In genomic region chr14:100979079-100979478, GRCh38 we compare ENCODE assay signal across 29 cellular contexts.
"Had no signal": no experiment of that assay in that cellular context is flagged by ENCODE, and none has a peak within 500 bp of the region (broad histone marks: within the 10 kb centered on the region; RNA-seq: fewer than 3 reads in every experiment).

No MANE protein-coding gene starts in this region.

- FAIRE-seq: pancreas had no signal

- H3K27ac ChIP-seq: colonic mucosa, epithelial cell of prostate, gastroesophageal sphincter, heart left ventricle, hepatocyte, left ventricle myocardium inferior, lower lobe of right lung, pancreas, right lobe of liver, suprapubic skin, transverse colon, upper lobe of right lung, vagina had no signal

- H2AFZ ChIP-seq: hepatocyte had no signal

- H3K27me3 ChIP-seq: colonic mucosa, gastroesophageal sphincter, pancreas, right lobe of liver, suprapubic skin, transverse colon, vagina had no signal

- H3K4me3 Mint-ChIP-seq: dendritic cell treated with granulocyte-macrophage colony-stimulating factor and Interleukin-4, amounts not matched to agents 40 ng/mL and 50 ng/mL, for 4 days; endodermal cell; natural killer cell; stimulated activated naive CD8-positive, alpha-beta T cell treated with anti-CD3 and anti-CD28 coated beads, Interleukin-15, amount 100 ng/mL, for 72 hours had no signal

- H3K79me2 ChIP-seq: hepatocyte had no signal

- H3K4me1 Mint-ChIP-seq: endodermal cell; natural killer cell; stimulated activated naive CD8-positive, alpha-beta T cell treated with anti-CD3 and anti-CD28 coated beads, Interleukin-15, amount 100 ng/mL, for 72 hours had no signal

- ATAC-seq: esophagus mucosa; gastroesophageal sphincter; heart left ventricle; left colon; lower lobe of right lung; natural killer cell; pancreas; right lobe of liver; stimulated activated naive CD8-positive, alpha-beta T cell treated with anti-CD3 and anti-CD28 coated beads, Interleukin-15, amount 100 ng/mL, for 72 hours; upper lobe of right lung had no signal

- H3K4me2 ChIP-seq: hepatocyte had no signal

- H3K36me3 Mint-ChIP-seq: natural killer cell had no signal

- H3K9me3 Mint-ChIP-seq: dendritic cell treated with granulocyte-macrophage colony-stimulating factor and Interleukin-4, amounts not matched to agents 40 ng/mL and 50 ng/mL, for 4 days; endodermal cell; natural killer cell; stimulated activated naive CD8-positive, alpha-beta T cell treated with anti-CD3 and anti-CD28 coated beads, Interleukin-15, amount 100 ng/mL, for 72 hours had no signal

- DNase-seq: colonic mucosa; effector CD8-positive, alpha-beta T cell; endodermal cell; heart left ventricle; islet precursor cell; left colon; left ventricle myocardium inferior; lower lobe of right lung; natural killer cell; occipital lobe; pancreas; right lobe of liver; stimulated activated CD4-positive, alpha-beta T cell treated with anti-CD3 and anti-CD28 coated beads, Interleukin-12 subunit alpha, Interleukin-12 subunit beta, amount 100 ng/mL, for 4 hours; stimulated activated CD4-positive, alpha-beta T cell treated with anti-CD3 and anti-CD28 coated beads, Interleukin-1b, Interleukin-23, amount 100 ng/mL, for 48 hours; stimulated activated CD4-positive, alpha-beta T cell treated with anti-CD3 and anti-CD28 coated beads, Interleukin-4, amount 100 ng/mL, for 1 hour; stimulated activated CD8-positive, alpha-beta memory T cell treated with anti-CD3 and anti-CD28 coated beads, Interleukin-4, amount 100 ng/mL, for 48 hours; stimulated activated naive CD4-positive, alpha-beta T cell; stimulated activated naive CD8-positive, alpha-beta T cell treated with anti-CD3 and anti-CD28 coated beads, Interleukin-15, amount 100 ng/mL, for 72 hours; transverse colon; upper lobe of right lung had no signal

- H3K27me3 Mint-ChIP-seq: dendritic cell treated with granulocyte-macrophage colony-stimulating factor and Interleukin-4, amounts not matched to agents 40 ng/mL and 50 ng/mL, for 4 days; stimulated activated naive CD8-positive, alpha-beta T cell treated with anti-CD3 and anti-CD28 coated beads, Interleukin-15, amount 100 ng/mL, for 72 hours had no signal

- H3K36me3 ChIP-seq: colonic mucosa, gastroesophageal sphincter, heart left ventricle, left ventricle myocardium inferior, lower lobe of right lung, pancreas, right lobe of liver, suprapubic skin, transverse colon, upper lobe of right lung, vagina had no signal

- H3K27ac Mint-ChIP-seq: dendritic cell treated with granulocyte-macrophage colony-stimulating factor and Interleukin-4, amounts not matched to agents 40 ng/mL and 50 ng/mL, for 4 days; endodermal cell; natural killer cell; progenitor cell of endocrine pancreas; stimulated activated naive CD8-positive, alpha-beta T cell treated with anti-CD3 and anti-CD28 coated beads, Interleukin-15, amount 100 ng/mL, for 72 hours had no signal

- H3K4me3 ChIP-seq: colonic mucosa, gastroesophageal sphincter, heart left ventricle, hepatocyte, left ventricle myocardium inferior, lower lobe of right lung, pancreas, right lobe of liver, smooth muscle cell, suprapubic skin, transverse colon, upper lobe of right lung, vagina had no signal

- H3K9me3 ChIP-seq: colonic mucosa, gastroesophageal sphincter, heart left ventricle, left ventricle myocardium inferior, lower lobe of right lung, pancreas, right lobe of liver, suprapubic skin, transverse colon, upper lobe of right lung, vagina had no signal

- H3K4me1 ChIP-seq: colonic mucosa, gastroesophageal sphincter, heart left ventricle, left ventricle myocardium inferior, lower lobe of right lung, pancreas, right lobe of liver, suprapubic skin, transverse colon, upper lobe of right lung, vagina had no signal
